ENCODE assay signal across 18 cellular contexts in the genomic region with DNA sequence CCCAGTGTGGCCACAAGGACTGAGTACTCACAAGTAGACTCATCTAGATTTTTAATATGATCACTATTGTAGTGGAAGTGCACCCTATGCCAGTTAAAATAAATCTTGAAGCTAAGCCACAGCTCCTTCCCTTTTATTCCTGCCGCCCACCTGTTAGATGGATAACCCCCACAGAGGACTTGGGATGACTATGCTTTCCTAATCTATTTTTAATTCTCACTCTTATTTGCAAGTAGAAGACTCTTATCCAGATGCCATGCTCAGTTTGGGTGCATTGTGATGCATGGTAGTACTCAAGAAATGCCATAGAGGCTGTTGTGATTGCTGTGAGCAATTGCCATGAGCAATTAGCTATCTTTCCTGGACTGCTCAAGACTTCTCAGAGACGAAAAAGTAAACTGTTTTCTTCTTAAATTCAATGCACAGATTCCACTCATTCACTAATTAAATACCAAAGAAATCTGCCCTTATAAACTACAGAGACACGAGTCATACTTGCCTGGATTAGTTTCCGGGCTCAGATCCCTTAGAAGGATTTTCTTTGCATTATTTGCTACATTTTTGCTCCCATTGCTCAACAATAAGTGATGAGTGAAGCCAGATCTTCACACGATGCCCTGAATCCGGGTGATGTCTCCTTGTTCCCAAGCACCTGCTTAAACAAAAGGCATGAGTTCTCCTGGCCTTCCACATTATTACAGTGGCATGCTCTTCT.
"Had no signal": no experiment of that assay in that cellular context is flagged by ENCODE, and none has a peak within 500 bp of the region (broad histone marks: within the 10 kb centered on the region; RNA-seq: fewer than 3 reads in every experiment).

No MANE protein-coding gene starts in this region.

- DNase-seq: activated CD4-positive, alpha-beta T cell treated with anti-CD3 and anti-CD28 coated beads, Interleukin-2, amount 10 ng/mL, durations not matched to agents 24 days and 14 days; activated CD4-positive, CD25-positive, alpha-beta regulatory T cell; activated CD8-positive, alpha-beta memory T cell treated with anti-CD3 and anti-CD28 coated beads for 24 hours; activated gamma-delta T cell treated with Interleukin-2 at 50 U/mL for 16 hours; amniotic stem cell; body of pancreas; cortex of kidney; effector CD8-positive, alpha-beta T cell; foreskin melanocyte; heart left ventricle; left colon; lower lobe of right lung; midbrain; ovary; stimulated activated CD4-positive, alpha-beta T cell treated with anti-CD3 and anti-CD28 coated beads, Interleukin-12 subunit alpha, Interleukin-12 subunit beta, amount 100 ng/mL, for 4 hours; stimulated activated CD4-positive, alpha-beta T cell treated with anti-CD3 and anti-CD28 coated beads, Interleukin-2, amount 100 ng/mL, for 24 hours; thyroid gland; uterus had no signal

- H3K27ac ChIP-seq: body of pancreas, heart left ventricle, lower lobe of right lung, ovary, thyroid gland, uterus had no signal

- H3K4me1 ChIP-seq: heart left ventricle, thyroid gland, uterus had no signal

- H3K9me3 ChIP-seq: body of pancreas, lower lobe of right lung, ovary, thyroid gland, uterus had no signal

- H3K36me3 ChIP-seq: heart left ventricle, lower lobe of right lung, ovary, thyroid gland, uterus had no signal

- ATAC-seq: body of pancreas, heart left ventricle, left colon, lower lobe of right lung had no signal

- H3K4me3 ChIP-seq: body of pancreas, heart left ventricle, lower lobe of right lung, ovary, thyroid gland, uterus had no signal

- H3K27me3 ChIP-seq: body of pancreas, heart left ventricle, ovary, thyroid gland, uterus had no signal
